Comparison of ENCODE assay signal across 19 cellular contexts in the genomic region with DNA sequence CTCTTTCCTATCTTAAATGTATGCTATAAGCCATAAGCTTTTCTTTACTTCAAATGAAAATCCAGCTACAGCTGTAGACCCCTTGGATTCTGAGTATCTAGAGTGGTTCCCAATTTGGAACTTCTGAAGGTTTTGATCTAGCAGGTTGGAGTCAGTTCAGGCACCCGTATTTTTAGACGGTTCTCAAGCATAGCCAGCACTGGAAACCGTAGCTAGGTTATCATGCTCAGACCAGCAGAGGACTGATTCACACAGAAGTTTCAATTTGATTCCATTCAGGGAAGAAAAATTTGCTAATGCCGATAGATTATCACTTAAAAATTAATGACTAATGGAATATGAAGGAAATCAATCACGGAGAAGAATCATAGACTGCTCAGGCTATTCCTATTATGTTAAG.
"Had no signal": no experiment of that assay in that cellular context is flagged by ENCODE, and none has a peak within 500 bp of the region (broad histone marks: within the 10 kb centered on the region; RNA-seq: fewer than 3 reads in every experiment).

No MANE protein-coding gene starts in this region.

- H3K27me3 ChIP-seq: dorsolateral prefrontal cortex, gastrocnemius medialis, neural progenitor cell, suprapubic skin, transverse colon, upper lobe of right lung, uterus had no signal

- H3K9me3 ChIP-seq: gastrocnemius medialis, mucosa of descending colon, suprapubic skin, transverse colon, upper lobe of right lung, uterus had no signal

- H3K9ac ChIP-seq: neural progenitor cell, parathyroid adenoma had no signal

- H3K4me2 ChIP-seq: neural progenitor cell, smooth muscle cell had no signal

- H3K36me3 ChIP-seq: gastrocnemius medialis, suprapubic skin, transverse colon, upper lobe of right lung, uterus had no signal

- H3K4me3 ChIP-seq: gastrocnemius medialis, mucosa of descending colon, neural progenitor cell, smooth muscle cell, suprapubic skin, transverse colon, upper lobe of right lung, uterus had no signal

- H3K4me1 ChIP-seq: parathyroid adenoma, transverse colon, upper lobe of right lung, uterus had no signal

- ATAC-seq: esophagus mucosa; mucosa of descending colon; natural killer cell treated with Interleukin-12 subunit alpha and Interleukin-12 subunit beta and Interleukin-15 and Interleukin-18, amount 100 ng/mL, for 72 hours; sciatic nerve; stimulated activated naive CD8-positive, alpha-beta T cell treated with anti-CD3 and anti-CD28 coated beads, Interleukin-15, amount 100 ng/mL, for 72 hours; upper lobe of right lung had no signal

- H2AFZ ChIP-seq: neural progenitor cell, parathyroid adenoma had no signal

- H3K27ac ChIP-seq: dorsolateral prefrontal cortex, epithelial cell of prostate, gastrocnemius medialis, neural progenitor cell, parathyroid adenoma, suprapubic skin, transverse colon, upper lobe of right lung, uterus had no signal

- DNase-seq: gastrocnemius medialis; islet precursor cell; stimulated activated CD4-positive, alpha-beta T cell treated with anti-CD3 and anti-CD28 coated beads, Interleukin-1b, Interleukin-23, amount 100 ng/mL, for 48 hours; stimulated activated CD4-positive, alpha-beta T cell treated with anti-CD3 and anti-CD28 coated beads, Interleukin-4, amount 100 ng/mL, for 1 hour; stimulated activated CD8-positive, alpha-beta memory T cell treated with anti-CD3 and anti-CD28 coated beads, Interleukin-4, amount 100 ng/mL, for 48 hours; transverse colon; upper lobe of right lung had no signal

- H3K79me2 ChIP-seq: parathyroid adenoma had no signal
